Comparison of ENCODE assay signal across 13 cellular contexts in the genomic region with DNA sequence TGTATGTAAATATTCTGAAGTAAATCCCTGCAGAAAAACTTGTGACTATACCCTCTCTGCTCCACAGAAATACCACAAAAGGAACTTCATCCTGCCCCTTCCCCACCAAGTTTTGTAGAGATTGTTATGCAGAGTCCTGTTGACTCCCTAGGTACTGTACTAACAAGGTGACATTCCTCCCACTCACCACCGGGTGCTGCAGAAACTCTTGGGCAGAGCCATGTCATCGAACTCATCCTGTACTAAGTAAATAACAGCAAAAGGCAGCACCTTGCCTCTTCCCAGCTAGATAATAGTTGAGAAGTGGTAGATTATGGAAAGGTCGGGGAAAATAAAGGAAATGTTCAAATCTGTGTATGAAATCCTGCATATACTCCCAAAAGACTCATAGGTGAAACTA.
DNase-seq lines count a peak whose midpoint lies in the region; ATAC-seq and TF ChIP-seq lines count a peak whose summit lies in the region.
"Had no signal": no experiment of that assay in that cellular context is flagged by ENCODE, and none has a peak within 500 bp of the region (broad histone marks: within the 10 kb centered on the region; RNA-seq: fewer than 3 reads in every experiment).

No MANE protein-coding gene starts in this region.

- no peak overlapping the region for H2BK15ac ChIP-seq in H9 (ENCODE audit: low read depth, low read length)

- H3K18ac ChIP-seq in H9 (ENCODE audit: insufficient read length, low read depth, low read length), result no peak overlapping the region

- H3K4me3 ChIP-seq in NT2/D1 (ENCODE audit: insufficient read length, low read depth) (no peak overlapping the region), hepatocyte (no peak overlapping the region)
- H3K4me3 ChIP-seq: BLaER1 had no signal

- no peak overlapping the region for H2BK5ac ChIP-seq in H9 (ENCODE audit: insufficient read length, low read length)

- peak overlapping the region in 1 of 3 experiments; percentile 55; a peak in 1 of 7 replicates for H3K27ac Mint-ChIP-seq in H9
- H3K27ac Mint-ChIP-seq: activated naive CD4-positive, alpha-beta T cell treated with anti-CD3 and anti-CD28 coated beads, Interleukin-2, amount 50 U/mL, for 24 hours had no signal

- H3T11ph ChIP-seq in H9 (ENCODE audit: low read length), result no peak overlapping the region

- peaks cover 8 to 9% of the 10 kb centered on the region in 2 experiments for H3K4me1 Mint-ChIP-seq in H9
- H3K4me1 Mint-ChIP-seq: activated naive CD4-positive, alpha-beta T cell treated with anti-CD3 and anti-CD28 coated beads, Interleukin-2, amount 50 U/mL, for 24 hours had no signal

- no peak for ATAC-seq in GM18519 (IDR thresholded peaks at IDR 0.05; ENCODE audit: low FRiP score, unreplicated experiment)

- H3K23ac ChIP-seq in H9 (ENCODE audit: insufficient read length, low read depth, low read length), result no peak overlapping the region

- H3K9me3 Mint-ChIP-seq in H9, result peaks cover 0 to 4% of the 10 kb centered on the region in 2 experiments; a peak in 3 of 5 replicates

- no peak overlapping the region for H3K14ac ChIP-seq in H9 (ENCODE audit: insufficient read depth, low read length)

- no peak overlapping the region for H2AK5ac ChIP-seq in H9 (ENCODE audit: insufficient read length, low read length)

- H3K23me2 ChIP-seq in H9 (ENCODE audit: insufficient read length, low read depth, low read length, poor library complexity, severe bottlenecking), result no peaks in the 10 kb centered on the region

- no peak overlapping the region for H3K4ac ChIP-seq in H9 (ENCODE audit: low read depth, low read length)

- no peak overlapping the region for H3K4me3 Mint-ChIP-seq in H9
- H3K4me3 Mint-ChIP-seq: activated naive CD4-positive, alpha-beta T cell treated with anti-CD3 and anti-CD28 coated beads, Interleukin-2, amount 50 U/mL, for 24 hours had no signal

- H3K36me3 Mint-ChIP-seq in H9 (ENCODE audit: insufficient read depth in 1 of 3, low read depth in 3 of 3), result peaks cover 0 to 11% (median 0%) of the 10 kb centered on the region in 3 experiments; a peak in 4 of 7 replicates
- H3K36me3 Mint-ChIP-seq: activated naive CD4-positive, alpha-beta T cell treated with anti-CD3 and anti-CD28 coated beads, Interleukin-2, amount 50 U/mL, for 24 hours had no signal

- H4K91ac ChIP-seq in H9 (ENCODE audit: insufficient read length, low read depth, low read length), result no peak overlapping the region

- H3K4me1 ChIP-seq in H9 (ENCODE audit: insufficient read depth, low read length) (no peaks in the 10 kb centered on the region; the same call in 1 of the 2 replicates), NT2/D1 (ENCODE audit: insufficient read depth, insufficient read length) (no peaks in the 10 kb centered on the region), hepatocyte (ENCODE audit: insufficient read depth) (no peaks in the 10 kb centered on the region)

- H2AFZ ChIP-seq in H9 (ENCODE audit: low read length), result no peak overlapping the region
- H2AFZ ChIP-seq in hepatocyte, result no peak overlapping the region

- H3K27me3 ChIP-seq in H9 (ENCODE audit: insufficient read depth, low read length), result no peaks in the 10 kb centered on the region
- no peaks in the 10 kb centered on the region for H3K27me3 ChIP-seq in NT2/D1 (ENCODE audit: insufficient read depth, insufficient read length)
- no peaks in the 10 kb centered on the region for H3K27me3 ChIP-seq in hepatocyte
- H3K27me3 ChIP-seq: BLaER1 had no signal

- H2BK12ac ChIP-seq in H9 (ENCODE audit: insufficient read length, low read depth, low read length), result no peak overlapping the region

- H3K9me3 ChIP-seq in H9 (ENCODE audit: control insufficient read depth, low read depth, low read length), result no peaks in the 10 kb centered on the region
- no peaks in the 10 kb centered on the region for H3K9me3 ChIP-seq in NT2/D1 (ENCODE audit: insufficient read depth, low read length)
- no peaks in the 10 kb centered on the region for H3K9me3 ChIP-seq in hepatocyte (ENCODE audit: low read depth)
- H3K9me3 ChIP-seq: BLaER1 had no signal

- no peaks in the 10 kb centered on the region for H3K9me2 ChIP-seq in hepatocyte (replicated peaks; ENCODE audit: insufficient read depth)

- H3K79me2 ChIP-seq in H9 (ENCODE audit: insufficient read depth, low read length) (no peaks in the 10 kb centered on the region), hepatocyte (no peaks in the 10 kb centered on the region)

- H2BK120ac ChIP-seq in H9 (ENCODE audit: low read depth, low read length, poor library complexity, severe bottlenecking), result no peak overlapping the region

- H4K20me1 ChIP-seq in H9 (ENCODE audit: control insufficient read depth, insufficient read depth, insufficient read length) (no peaks in the 10 kb centered on the region), hepatocyte (ENCODE audit: insufficient read depth, poor library complexity, severe bottlenecking) (no peaks in the 10 kb centered on the region)
- H4K20me1 ChIP-seq: BLaER1 had no signal

- peaks cover 12% of the 10 kb centered on the region for H3K27me3 Mint-ChIP-seq in H9 (ENCODE audit: low read depth)
- H3K27me3 Mint-ChIP-seq: activated naive CD4-positive, alpha-beta T cell treated with anti-CD3 and anti-CD28 coated beads, Interleukin-2, amount 50 U/mL, for 24 hours had no signal

- H3K27ac ChIP-seq in H9 (ENCODE audit: insufficient read length, low read depth, low read length), result no peak overlapping the region
- no peak overlapping the region for H3K27ac ChIP-seq in hepatocyte
- H3K27ac ChIP-seq: BLaER1 had no signal

- WGBS in H9 (ENCODE audit: extremely low coverage, insufficient read length, low lambda C conversion rate), result no CpG with 5 or more reads among the region's 3 CpGs
- 41% methylated on average over 3 of the region's 3 CpGs for WGBS in hepatocyte (ENCODE audit: low lambda C conversion rate, missing lambda C conversion rate)

- H3K56ac ChIP-seq in H9 (ENCODE audit: insufficient read length, low read depth, low read length), result no peak overlapping the region

- DNase-seq in D341Med (ENCODE audit: low spot score) (peak; percentile 42), H9 (peak; percentile 56), NT2/D1 (ENCODE audit: low read depth, low spot score) (peak; percentile 16), hepatocyte (ENCODE audit: low spot score) (peak; percentile 20), NCI-H1694 (lab: John Stamatoyannopoulos, UW) (no peak), cortex of kidney (lab: John Stamatoyannopoulos, UW) (no peak), MV-4-11 (lab: John Stamatoyannopoulos, UW) (no peak)
- DNase-seq: activated CD4-positive, alpha-beta T cell treated with anti-CD3 and anti-CD28 coated beads for 48 hours; dermis blood vessel endothelial cell; NCI-H1105 had no signal

- H2BK20ac ChIP-seq in H9 (ENCODE audit: low read depth, low read length, poor library complexity, severe bottlenecking), result no peak overlapping the region

- H3K9ac ChIP-seq in H9 (ENCODE audit: extremely low read depth, insufficient read length, low read length) (no peak overlapping the region), NT2/D1 (ENCODE audit: insufficient read length, low read depth) (no peak overlapping the region)
- H3K9ac ChIP-seq: BLaER1 had no signal

- no peak overlapping the region for H4K8ac ChIP-seq in H9 (replicated peaks; ENCODE audit: insufficient read length, low read depth, low read length)

- no peaks in the 10 kb centered on the region for H3K36me3 ChIP-seq in NT2/D1 (ENCODE audit: insufficient read depth, insufficient read length, low read length)
- H3K36me3 ChIP-seq in hepatocyte (replicated peaks; ENCODE audit: insufficient read depth, low read depth), result no peaks in the 10 kb centered on the region
- H3K36me3 ChIP-seq: BLaER1 had no signal

- TF ChIP-seq CTCF in H9 (conservative IDR thresholded peaks at IDR 0.05) (peak; percentile 57), hepatocyte (IDR thresholded peaks at IDR 0.05; ENCODE audit: poor library complexity) (no peak)

- no peaks in the 10 kb centered on the region for H3K79me1 ChIP-seq in H9 (ENCODE audit: insufficient read depth, low read depth, low read length, poor library complexity, severe bottlenecking)

- no peak overlapping the region for H4K5ac ChIP-seq in H9 (ENCODE audit: insufficient read length, low read depth, low read length)

- no peak overlapping the region for H3K4me2 ChIP-seq in H9 (ENCODE audit: insufficient read depth, insufficient read length, low read length)
- no peak overlapping the region for H3K4me2 ChIP-seq in hepatocyte
- H3K4me2 ChIP-seq: BLaER1 had no signal

Comparison
In these comparisons a context has a peak if more than half of its experiments do, and no peak if none do; other contexts are left out.
1. DNase-seq: peak in D341Med (single experiment), H9 (single experiment), NT2/D1 (single experiment) and hepatocyte (single experiment); none in NCI-H1694 (single experiment), cortex of kidney (single experiment) and MV-4-11 (single experiment).